In genomic region chr16:65658339-65659275, GRCh38 we compare ENCODE assay signal across 12 cellular contexts.
DNase-seq lines count a peak whose midpoint lies in the region; ATAC-seq and TF ChIP-seq lines count a peak whose summit lies in the region.
"Had no signal": no experiment of that assay in that cellular context is flagged by ENCODE, and none has a peak within 500 bp of the region (broad histone marks: within the 10 kb centered on the region; RNA-seq: fewer than 3 reads in every experiment).

No MANE protein-coding gene starts in this region.

- H3K9me3 Mint-ChIP-seq in nephron = no peaks in the 10 kb centered on the region
- H3K9me3 Mint-ChIP-seq in activated naive CD4-positive, alpha-beta T cell treated with anti-CD3 and anti-CD28 coated beads for 36 hours = peaks cover 4% of the 10 kb centered on the region

- peak; percentile 91 for DNase-seq in Daoy (ENCODE audit: low read depth)
- DNase-seq in NCI-H345 (lab: John Stamatoyannopoulos, UW) = peak; percentile 60
- peak; percentile 54 for DNase-seq in dedifferentiated amniotic fluid mesenchymal stem cell (ENCODE audit: extremely low spot score)
- DNase-seq in activated naive CD4-positive, alpha-beta T cell treated with anti-CD3 and anti-CD28 coated beads for 36 hours = no peak
- DNase-seq in stimulated activated CD4-positive, alpha-beta T cell treated with anti-CD3 and anti-CD28 coated beads, Interleukin-4, amount 100 ng/mL, for 24 hours = no peak
- no peak for DNase-seq in activated CD4-positive, alpha-beta T cell treated with anti-CD3 and anti-CD28 coated beads for 1 hour
- DNase-seq: activated CD8-positive, alpha-beta T cell treated with anti-CD3 and anti-CD28 coated beads, Interleukin-2, amount 10 ng/mL, durations not matched to agents 7 days and 5 days; colonic mucosa; Peyer's patch; stimulated activated CD4-positive, alpha-beta T cell treated with anti-CD3 and anti-CD28 coated beads, Interleukin-4, amount 100 ng/mL, for 1 hour had no signal

- ATAC-seq in HG02759 (IDR thresholded peaks at IDR 0.05; ENCODE audit: unreplicated experiment) = no peak
- ATAC-seq: activated CD8-positive, alpha-beta T cell treated with anti-CD3 and anti-CD28 coated beads, Interleukin-2, amount 10 ng/mL, durations not matched to agents 7 days and 5 days had no signal

- TF ChIP-seq CTCF in nephron (IDR thresholded peaks at IDR 0.05; ENCODE audit: unreplicated experiment in 3 of 3) = no peak

- H3K4me3 Mint-ChIP-seq in nephron = peak overlapping the region in 1 of 3 experiments; percentile 28
- H3K4me3 Mint-ChIP-seq in activated naive CD4-positive, alpha-beta T cell treated with anti-CD3 and anti-CD28 coated beads for 36 hours = no peak overlapping the region
- H3K4me3 Mint-ChIP-seq: activated CD8-positive, alpha-beta T cell treated with anti-CD3 and anti-CD28 coated beads, Interleukin-2, amount 10 ng/mL, durations not matched to agents 7 days and 5 days had no signal

- peak overlapping the region; percentile 43 to 91 (median 82) for H3K27ac Mint-ChIP-seq in nephron
- H3K27ac Mint-ChIP-seq in activated naive CD4-positive, alpha-beta T cell treated with anti-CD3 and anti-CD28 coated beads for 36 hours = no peak overlapping the region
- H3K27ac Mint-ChIP-seq: activated CD8-positive, alpha-beta T cell treated with anti-CD3 and anti-CD28 coated beads, Interleukin-2, amount 10 ng/mL, durations not matched to agents 7 days and 5 days had no signal

- CTCF ChIA-PET in activated naive CD4-positive, alpha-beta T cell treated with anti-CD3 and anti-CD28 coated beads for 36 hours (lab: Charles Lee) = no interaction called here

- intact Hi-C loops in activated naive CD4-positive, alpha-beta T cell treated with anti-CD3 and anti-CD28 coated beads for 36 hours (cut with micrococcal nuclease) = no loop called here

- peaks cover 9% of the 10 kb centered on the region for H3K27me3 Mint-ChIP-seq in nephron (ENCODE audit: low read depth)
- H3K27me3 Mint-ChIP-seq in activated naive CD4-positive, alpha-beta T cell treated with anti-CD3 and anti-CD28 coated beads for 36 hours (ENCODE audit: low read depth) = peaks cover 2% of the 10 kb centered on the region

- H3K4me1 Mint-ChIP-seq in nephron = peaks cover 70% of the 10 kb centered on the region
- H3K4me1 Mint-ChIP-seq in activated naive CD4-positive, alpha-beta T cell treated with anti-CD3 and anti-CD28 coated beads for 36 hours (ENCODE audit: low read depth) = no peaks in the 10 kb centered on the region

- no peaks in the 10 kb centered on the region for H3K36me3 Mint-ChIP-seq in nephron (ENCODE audit: low read depth)
- no peaks in the 10 kb centered on the region for H3K36me3 Mint-ChIP-seq in activated naive CD4-positive, alpha-beta T cell treated with anti-CD3 and anti-CD28 coated beads for 36 hours (ENCODE audit: low read depth)

Comparison
In these comparisons a context has a peak if more than half of its experiments do, and no peak if none do; other contexts are left out.
1. DNase-seq: peak in Daoy (single experiment), NCI-H345 (single experiment) and dedifferentiated amniotic fluid mesenchymal stem cell (single experiment); none in activated naive CD4-positive, alpha-beta T cell treated with anti-CD3 and anti-CD28 coated beads for 36 hours (single experiment), stimulated activated CD4-positive, alpha-beta T cell treated with anti-CD3 and anti-CD28 coated beads, Interleukin-4, amount 100 ng/mL, for 24 hours (single experiment) and activated CD4-positive, alpha-beta T cell treated with anti-CD3 and anti-CD28 coated beads for 1 hour (single experiment).